Comparison of ENCODE assay signal across 8 cellular contexts in genomic region chr4:173167793-173168395, GRCh38. TPM values are rescaled to one million over a fixed set of nuclear protein-coding genes. Genes with fewer than 3 reads are reported as not detected.
A peak's percentile ranks its signal among the peaks of the same experiment; 100 is the strongest.
DNase-seq lines count a peak whose midpoint lies in the region; ATAC-seq and TF ChIP-seq lines count a peak whose summit lies in the region.

No MANE protein-coding gene starts in this region.

- no peaks in the 10 kb centered on the region for H3K9me3 ChIP-seq in fibroblast of lung (ENCODE audit: control insufficient read depth, insufficient read depth, low read depth, low read length)

- no peaks in the 10 kb centered on the region for H3K27me3 Mint-ChIP-seq in activated T-cell treated with anti-CD3 and anti-CD28 coated beads, Interleukin-2, amount 50 U/mL, for 24 hours
- H3K27me3 Mint-ChIP-seq in natural killer cell treated with Interleukin-12 subunit alpha and Interleukin-12 subunit beta and Interleukin-15 and Interleukin-18, amount 100 ng/mL, for 72 hours = no peaks in the 10 kb centered on the region

- peak overlapping the region; percentile 42 for H3K27ac ChIP-seq in fibroblast of lung (ENCODE audit: insufficient read depth, low read length)

- TF ChIP-seq CTCF in fibroblast of lung (conservative IDR thresholded peaks at IDR 0.05 in 1 of 2, IDR thresholded peaks at IDR 0.05 in 1 of 2; ENCODE audit: low read depth in 1 of 2, low read length in 2 of 2) = no peak

- peak overlapping the region; percentile 95 for H3K27ac Mint-ChIP-seq in activated T-cell treated with anti-CD3 and anti-CD28 coated beads, Interleukin-2, amount 50 U/mL, for 24 hours
- H3K27ac Mint-ChIP-seq in natural killer cell treated with Interleukin-12 subunit alpha and Interleukin-12 subunit beta and Interleukin-15 and Interleukin-18, amount 100 ng/mL, for 72 hours = peak overlapping the region; percentile 87 to 90

- peak overlapping the region; percentile 95 for H3K4me3 Mint-ChIP-seq in activated T-cell treated with anti-CD3 and anti-CD28 coated beads, Interleukin-2, amount 50 U/mL, for 24 hours
- peak overlapping the region; percentile 100 for H3K4me3 Mint-ChIP-seq in natural killer cell treated with Interleukin-12 subunit alpha and Interleukin-12 subunit beta and Interleukin-15 and Interleukin-18, amount 100 ng/mL, for 72 hours

- peak overlapping the region; percentile 2 for H3K9ac ChIP-seq in fibroblast of lung (ENCODE audit: insufficient read depth, low read length)

- no peaks in the 10 kb centered on the region for H3K9me3 Mint-ChIP-seq in activated T-cell treated with anti-CD3 and anti-CD28 coated beads, Interleukin-2, amount 50 U/mL, for 24 hours
- H3K9me3 Mint-ChIP-seq in natural killer cell treated with Interleukin-12 subunit alpha and Interleukin-12 subunit beta and Interleukin-15 and Interleukin-18, amount 100 ng/mL, for 72 hours = no peaks in the 10 kb centered on the region

- peak; percentile 9 for ATAC-seq in HG02852 (IDR thresholded peaks at IDR 0.05; ENCODE audit: unreplicated experiment)
- no peak for ATAC-seq in natural killer cell treated with Interleukin-12 subunit alpha and Interleukin-12 subunit beta and Interleukin-15 and Interleukin-18, amount 100 ng/mL, for 72 hours
- no peak for ATAC-seq in GM19467 (IDR thresholded peaks at IDR 0.05; ENCODE audit: unreplicated experiment)

- H3K4me3 ChIP-seq in fibroblast of lung (replicated peaks in 1 of 4; ENCODE audit: control extremely low read depth in 1 of 4, insufficient read depth in 1 of 4, low read depth in 3 of 4, low read length in 4 of 4) = peak overlapping the region; percentile 66 to 89 (median 70)

- H3K4me1 ChIP-seq in fibroblast of lung (ENCODE audit: control insufficient read depth, extremely low read depth, insufficient read depth, low read length) = peaks cover 5% of the 10 kb centered on the region

- H3K27me3 ChIP-seq in fibroblast of lung (ENCODE audit: control insufficient read depth, insufficient read depth, low read length) = no peaks in the 10 kb centered on the region

- peak overlapping the region; percentile 85 for H3K4me2 ChIP-seq in fibroblast of lung (ENCODE audit: extremely low read depth, insufficient read depth, low read length)

- DNase-seq in stimulated activated CD8-positive, alpha-beta memory T cell treated with anti-CD3 and anti-CD28 coated beads, Interleukin-4, amount 100 ng/mL, for 24 hours (ENCODE audit: low read depth) = peak; percentile 4
- no peak for DNase-seq in stimulated activated CD8-positive, alpha-beta memory T cell treated with anti-CD3 and anti-CD28 coated beads, Interleukin-4, amount 100 ng/mL, for 48 hours
- DNase-seq in NCI-H2171 treated with DMSO at 0.1 percent for 48 hours (lab: John Stamatoyannopoulos, UW) (peak; percentile 70), fibroblast of lung (ENCODE audit: low read depth in 2 of 2) (peak; percentile 36 to 61)
- no peak for DNase-seq in activated T-cell treated with anti-CD3 and anti-CD28 coated beads, Interleukin-2, amount 50 U/mL, for 24 hours
- no peak for DNase-seq in natural killer cell treated with Interleukin-12 subunit alpha and Interleukin-12 subunit beta and Interleukin-15 and Interleukin-18, amount 100 ng/mL, for 72 hours (ENCODE audit: low spot score)

- H3K36me3 ChIP-seq in fibroblast of lung (ENCODE audit: control insufficient read depth, insufficient read depth, low read length) = no peaks in the 10 kb centered on the region

- H2AFZ ChIP-seq in fibroblast of lung (ENCODE audit: low read length) = peak overlapping the region; percentile 66

- peaks cover 9% of the 10 kb centered on the region for H3K79me2 ChIP-seq in fibroblast of lung (ENCODE audit: control insufficient read depth, insufficient read depth, low read length)

- H3K4me1 Mint-ChIP-seq in activated T-cell treated with anti-CD3 and anti-CD28 coated beads, Interleukin-2, amount 50 U/mL, for 24 hours (ENCODE audit: low read depth) = peaks cover 43% of the 10 kb centered on the region
- peaks cover 25 to 32% of the 10 kb centered on the region in 2 donors for H3K4me1 Mint-ChIP-seq in natural killer cell treated with Interleukin-12 subunit alpha and Interleukin-12 subunit beta and Interleukin-15 and Interleukin-18, amount 100 ng/mL, for 72 hours (ENCODE audit: low read depth in 2 of 2)

- H3K36me3 Mint-ChIP-seq in activated T-cell treated with anti-CD3 and anti-CD28 coated beads, Interleukin-2, amount 50 U/mL, for 24 hours (ENCODE audit: low read depth) = peaks cover 16% of the 10 kb centered on the region
- H3K36me3 Mint-ChIP-seq in natural killer cell treated with Interleukin-12 subunit alpha and Interleukin-12 subunit beta and Interleukin-15 and Interleukin-18, amount 100 ng/mL, for 72 hours = peaks cover 6% of the 10 kb centered on the region

- no peaks in the 10 kb centered on the region for H4K20me1 ChIP-seq in fibroblast of lung (ENCODE audit: control insufficient read depth, extremely low read depth, insufficient read depth, low read length)

RNA-seq across cellular contexts. Expression of gene GALNT7, which starts 0.7 kb away (rescaled TPM):
- total RNA-seq in fibroblast of lung = 25.4 and 45.4 TPM in 2 replicates
- 26.7 and 40.4 TPM in 2 replicates for polyA plus RNA-seq in fibroblast of lung
- 18.5 and 25.0 TPM in 2 replicates for polyA plus RNA-seq in fibroblast of lung (2012)
- 8.4 and 17.8 TPM in 2 replicates for polyA minus RNA-seq in fibroblast of lung (ENCODE audit: low replicate concordance)
- total RNA-seq in natural killer cell treated with Interleukin-12 subunit alpha and Interleukin-12 subunit beta and Interleukin-15 and Interleukin-18, amount 100 ng/mL, for 72 hours = 10 to 100 TPM; 17.3 to 19.4 TPM

Comparison
In these comparisons a context has a peak if more than half of its experiments do, and no peak if none do; other contexts are left out.
1. DNase-seq: peak in stimulated activated CD8-positive, alpha-beta memory T cell treated with anti-CD3 and anti-CD28 coated beads, Interleukin-4, amount 100 ng/mL, for 24 hours (single experiment), NCI-H2171 treated with DMSO at 0.1 percent for 48 hours (single experiment) and fibroblast of lung (2 of 2); none in stimulated activated CD8-positive, alpha-beta memory T cell treated with anti-CD3 and anti-CD28 coated beads, Interleukin-4, amount 100 ng/mL, for 48 hours (single experiment), activated T-cell treated with anti-CD3 and anti-CD28 coated beads, Interleukin-2, amount 50 U/mL, for 24 hours (single experiment) and natural killer cell treated with Interleukin-12 subunit alpha and Interleukin-12 subunit beta and Interleukin-15 and Interleukin-18, amount 100 ng/mL, for 72 hours (single experiment).